Comparison of ENCODE assay signal across 13 cellular contexts in genomic region chrX:48684134-48684533, GRCh38. TPM values are rescaled to one million over a fixed set of nuclear protein-coding genes. Genes with fewer than 3 reads are reported as not detected.
A peak's percentile ranks its signal among the peaks of the same experiment; 100 is the strongest.
DNase-seq lines count a peak whose midpoint lies in the region; ATAC-seq, FAIRE-seq and TF ChIP-seq lines count a peak whose summit lies in the region.
"Had no signal": no experiment of that assay in that cellular context is flagged by ENCODE, and none has a peak within 500 bp of the region (broad histone marks: within the 10 kb centered on the region; RNA-seq: fewer than 3 reads in every experiment).

No MANE protein-coding gene starts in this region.

- peaks cover 41% of the 10 kb centered on the region for H3K4me1 Mint-ChIP-seq in T-helper 1 cell treated with Interleukin-12 subunit alpha and Interleukin-12 subunit beta and Interleukin-4 antibody, amounts not matched to agents 30 μg/mL and 1 μg/mL, for 36 hours (ENCODE audit: low read depth)

- 0 out of 2 replicates have a peak, but pooled peaks cover 3% of the 10 kb centered on the region for H4K20me1 ChIP-seq in Karpas-422 (ENCODE audit: insufficient read depth, low read depth, low read length)

- ATAC-seq in pancreas, result no peak

- H3K9me3 ChIP-seq in Karpas-422 (ENCODE audit: low read length) (no peaks in the 10 kb centered on the region), colonic mucosa (no peaks in the 10 kb centered on the region), spleen (no peaks in the 10 kb centered on the region), vagina (no peaks in the 10 kb centered on the region), pancreas (no peaks in the 10 kb centered on the region)

- H3K4me3 ChIP-seq in Karpas-422 (ENCODE audit: low read length) (peak overlapping the region; percentile 64), colonic mucosa (peak overlapping the region; percentile 11), spleen (peak overlapping the region; percentile 36 to 77 (median 45)), vagina (peak overlapping the region in 1 of 2 donors; percentile 20), pancreas (peak overlapping the region in 1 of 4 donors; percentile 20)
- H3K4me3 ChIP-seq: hepatocyte had no signal

- TF ChIP-seq CTCF in colonic mucosa (IDR thresholded peaks at IDR 0.05) (no peak), spleen (IDR thresholded peaks at IDR 0.05 in 8 of 11, conservative IDR thresholded peaks at IDR 0.05 in 3 of 11) (no peak), vagina (IDR thresholded peaks at IDR 0.05) (no peak), pancreas (IDR thresholded peaks at IDR 0.05) (no peak)

- TF ChIP-seq POLR2A in spleen (IDR thresholded peaks at IDR 0.05) (no peak), vagina (IDR thresholded peaks at IDR 0.05) (no peak)

- intact Hi-C loops in colonic mucosa (cut with DNase I), result no loop called here
- intact Hi-C loops in spleen (cut with DNase I; ENCODE audit: low total_unique reads), result no loop called here
- intact Hi-C loops in vagina (cut with DNase I), result no loop called here
- intact Hi-C loops in pancreas (cut with DNase I), result no loop called here

- H3K27me3 ChIP-seq in Karpas-422 (ENCODE audit: low read length), result no peaks in the 10 kb centered on the region
- H3K27me3 ChIP-seq in colonic mucosa, result no peaks in the 10 kb centered on the region
- H3K27me3 ChIP-seq in spleen (replicated peaks in 1 of 7), result no peaks in the 10 kb centered on the region
- no peaks in the 10 kb centered on the region for H3K27me3 ChIP-seq in vagina
- no peaks in the 10 kb centered on the region for H3K27me3 ChIP-seq in pancreas
- H3K27me3 ChIP-seq: hepatocyte had no signal

- no peak overlapping the region for H2AFZ ChIP-seq in Karpas-422 (ENCODE audit: low read length)
- H2AFZ ChIP-seq: hepatocyte had no signal

- no peaks in the 10 kb centered on the region for H3K9me2 ChIP-seq in Karpas-422 (replicated peaks; ENCODE audit: insufficient read depth, low read length)

- peak overlapping the region; percentile 76 for H3K9ac ChIP-seq in Karpas-422 (ENCODE audit: low read length)
- H3K9ac ChIP-seq in colonic mucosa (ENCODE audit: low read depth in 2 of 2, low read length in 2 of 2), result peak overlapping the region; percentile 23 to 57

- H3K27me3 Mint-ChIP-seq in T-helper 1 cell treated with Interleukin-12 subunit alpha and Interleukin-12 subunit beta and Interleukin-4 antibody, amounts not matched to agents 30 μg/mL and 1 μg/mL, for 36 hours (ENCODE audit: low read depth), result no peaks in the 10 kb centered on the region

- H3K27ac ChIP-seq in Karpas-422 (ENCODE audit: low read length) (peak overlapping the region; percentile 71), colonic mucosa (no peak overlapping the region), spleen (peak overlapping the region; percentile 67 to 94 (median 88)), vagina (no peak overlapping the region), pancreas (no peak overlapping the region)
- H3K27ac ChIP-seq: 22Rv1, hepatocyte had no signal

- H3K79me2 ChIP-seq in Karpas-422 (ENCODE audit: low read length), result peaks cover 15% of the 10 kb centered on the region
- H3K79me2 ChIP-seq: hepatocyte had no signal

- no peak for FAIRE-seq in pancreas (lab: Jason Lieb, UNC)

- H3K36me3 Mint-ChIP-seq in T-helper 1 cell treated with Interleukin-12 subunit alpha and Interleukin-12 subunit beta and Interleukin-4 antibody, amounts not matched to agents 30 μg/mL and 1 μg/mL, for 36 hours (ENCODE audit: low read depth), result peaks cover 41% of the 10 kb centered on the region

- no peaks in the 10 kb centered on the region for H3K9me3 Mint-ChIP-seq in T-helper 1 cell treated with Interleukin-12 subunit alpha and Interleukin-12 subunit beta and Interleukin-4 antibody, amounts not matched to agents 30 μg/mL and 1 μg/mL, for 36 hours

- peak overlapping the region; percentile 93 for H3K27ac Mint-ChIP-seq in T-helper 1 cell treated with Interleukin-12 subunit alpha and Interleukin-12 subunit beta and Interleukin-4 antibody, amounts not matched to agents 30 μg/mL and 1 μg/mL, for 36 hours

- DNase-seq in T-helper 1 cell, result no peak
- no peak for DNase-seq in Karpas-422
- DNase-seq in colonic mucosa, result no peak
- DNase-seq in spleen, result peak; percentile 72
- DNase-seq in vagina (ENCODE audit: extremely low spot score in 2 of 2), result no peak
- DNase-seq in NCI-H2081 treated with DMSO at 0.1 percent for 48 hours (lab: John Stamatoyannopoulos, UW), result no peak
- no peak for DNase-seq in pancreas
- DNase-seq: mesendoderm, NCI-H526 treated with DMSO at 0.1 percent for 48 hours, SIG-M5 had no signal

- H3K4me1 ChIP-seq in Karpas-422 (ENCODE audit: low read length), result peaks cover 22% of the 10 kb centered on the region
- no peaks in the 10 kb centered on the region for H3K4me1 ChIP-seq in colonic mucosa
- H3K4me1 ChIP-seq in spleen, result peaks cover 0 to 70% (median 27%) of the 10 kb centered on the region in 6 donors
- H3K4me1 ChIP-seq in vagina, result no peaks in the 10 kb centered on the region
- no peaks in the 10 kb centered on the region for H3K4me1 ChIP-seq in pancreas

- WGBS in spleen, 5 donors, result 0 to 67% (median 36%) methylated on average over 1 to 7 of the region's 7 CpGs
- WGBS in pancreas, 2 donors, result 53 to 56% methylated on average over 7 of the region's 7 CpGs

- no peaks in the 10 kb centered on the region for H3K36me3 ChIP-seq in Karpas-422 (ENCODE audit: insufficient read depth, low read length)
- no peaks in the 10 kb centered on the region for H3K36me3 ChIP-seq in colonic mucosa
- H3K36me3 ChIP-seq in spleen, result peaks cover 0 to 40% (median 6%) of the 10 kb centered on the region in 6 donors
- H3K36me3 ChIP-seq in vagina, result no peaks in the 10 kb centered on the region
- H3K36me3 ChIP-seq in pancreas, result no peaks in the 10 kb centered on the region

- H3K4me2 ChIP-seq in Karpas-422 (ENCODE audit: low read depth, low read length, poor library complexity, severe bottlenecking), result peak overlapping the region; percentile 65
- H3K4me2 ChIP-seq: hepatocyte had no signal

- peak overlapping the region; percentile 99 for H3K4me3 Mint-ChIP-seq in T-helper 1 cell treated with Interleukin-12 subunit alpha and Interleukin-12 subunit beta and Interleukin-4 antibody, amounts not matched to agents 30 μg/mL and 1 μg/mL, for 36 hours

RNA-seq across cellular contexts. Expression of gene WAS, which starts 0.5 kb away (rescaled TPM):
- 63.4 and 83.6 TPM in 2 replicates for total RNA-seq in Karpas-422 (2014; rRNA removed; shearing (Covaris generic); ENCODE audit: low replicate concordance)
- total RNA-seq in colonic mucosa, result 1 to 10 TPM; 3.0 to 4.9 TPM
- total RNA-seq in spleen, result 100 to 1,000 TPM in 5 of 7 donors, 10 to 100 TPM in 2; 99.3 to 169 (median 107) TPM
- polyA plus RNA-seq in spleen, result 10 to 100 TPM; 53.5 to 64.8 (median 56.2) TPM
- 4.4 TPM for total RNA-seq in vagina
- total RNA-seq in pancreas, result 1 to 10 TPM in 3 of 6 donors, under 1 TPM in 3; 0.39 to 7.5 (median 1.9) TPM
- polyA plus RNA-seq in pancreas, result 1 to 10 TPM in 1 of 2 donors, under 1 TPM in 1; 0.92 to 1.1 TPM
- total RNA-seq: hepatocyte had no signal

RNA-seq across cellular contexts. Expression of gene SUV39H1, which starts 12.4 kb away (rescaled TPM):
- total RNA-seq in Karpas-422 (2014; rRNA removed; shearing (Covaris generic); ENCODE audit: low replicate concordance), result 9.5 and 12.2 TPM in 2 replicates
- total RNA-seq in colonic mucosa (10 to 100 TPM in 1 of 2 donors, 1 to 10 TPM in 1; 4.8 to 16.8 TPM), spleen (1 to 10 TPM; 6.2 to 9.2 (median 7.4) TPM), vagina (2.2 TPM), pancreas (1 to 10 TPM in 5 of 6 donors, under 1 TPM in 1; 0.88 to 2.6 (median 1.7) TPM)
- polyA plus RNA-seq in spleen (1 to 10 TPM; 4.0 to 6.7 (median 4.9) TPM), pancreas (1 to 10 TPM; 1.9 to 2.8 TPM)

Comparison
In these comparisons a context has a peak if more than half of its experiments do, and no peak if none do; other contexts are left out.
1. H3K27ac ChIP-seq: peak in Karpas-422 (single experiment) and spleen (8 of 8); none in colonic mucosa (single experiment), vagina (single experiment) and pancreas (0 of 4).